ENCODE assay signal across 8 cellular contexts in genomic region chr2:119544075-119545031, GRCh38. TPM values are rescaled to one million over a fixed set of nuclear protein-coding genes. Genes with fewer than 3 reads are reported as not detected.
DNase-seq lines count a peak whose midpoint lies in the region; ATAC-seq, FAIRE-seq and TF ChIP-seq lines count a peak whose summit lies in the region.

Gene CFAP221, plus strand, starts transcription at chr2:119544449. Its CDS starts 1,683 bp downstream, at chr2:119546132.

- DNase-seq in AG08395 (ENCODE audit: low spot score) (peak; percentile 79), NOMO-1 treated with dmso at 0.1 percent for 144 hours (lab: John Stamatoyannopoulos, UW; ENCODE audit: unreplicated experiment) (peak; percentile 51), adrenal gland (peak; percentile 62 to 87 (median 76)), heart right ventricle (peak; percentile 67 to 74), pancreas (peak; percentile 74 to 89 (median 83)), urothelium cell line (ENCODE audit: low spot score) (peak; percentile 97)

- intact Hi-C loops in adrenal gland (cut with DNase I) (no loop called here), heart right ventricle (cut with DNase I) (no loop called here), pancreas (cut with DNase I) (no loop called here)

- H3K36me3 ChIP-seq in adrenal gland (replicated peaks in 1 of 2) (no peaks in the 10 kb centered on the region), heart right ventricle (no peaks in the 10 kb centered on the region), pancreas (no peaks in the 10 kb centered on the region)

- TF ChIP-seq CTCF in adrenal gland (IDR thresholded peaks at IDR 0.05): no peak
- TF ChIP-seq CTCF in heart right ventricle (IDR thresholded peaks at IDR 0.05): no peak
- TF ChIP-seq CTCF in pancreas (IDR thresholded peaks at IDR 0.05): no peak

- WGBS in adrenal gland, 4 donors: 0 to 4% (median 3%) methylated on average over 28 to 91 of the region's 91 CpGs
- 3% methylated on average over 90 to 91 of the region's 91 CpGs for WGBS in heart right ventricle, 2 donors
- 5 to 7% methylated on average over 88 to 91 of the region's 91 CpGs for WGBS in pancreas, 2 donors

- ATAC-seq in GM19023 (IDR thresholded peaks at IDR 0.05; ENCODE audit: unreplicated experiment): peak; percentile 81
- ATAC-seq in HG03469 (IDR thresholded peaks at IDR 0.05; ENCODE audit: unreplicated experiment): peak; percentile 46
- ATAC-seq in heart right ventricle: peak; percentile 93 to 97 (median 95)
- peak; percentile 83 to 93 (median 88) for ATAC-seq in pancreas

- peak within 1 kb of the TSS in 3 of 4 donors; percentile 20 to 65 (median 44) for H3K4me3 ChIP-seq in adrenal gland
- peak within 1 kb of the TSS; percentile 47 to 72 (median 65) for H3K4me3 ChIP-seq in heart right ventricle
- H3K4me3 ChIP-seq in pancreas: peak within 1 kb of the TSS; percentile 38 to 71 (median 52)

- FAIRE-seq in pancreas (lab: Jason Lieb, UNC) (no peak), urothelium cell line (lab: Jason Lieb, UNC) (peak; percentile 5)

- peak within 1 kb of the TSS in 3 of 5 donors; percentile 34 to 72 (median 71) for H3K27ac ChIP-seq in adrenal gland
- H3K27ac ChIP-seq in heart right ventricle: peak within 1 kb of the TSS in 5 of 10 donors; percentile 23 to 64 (median 39)
- H3K27ac ChIP-seq in pancreas: peak within 1 kb of the TSS; percentile 81 to 93 (median 91)

- H3K4me1 ChIP-seq in adrenal gland (replicated peaks in 1 of 2) (peaks cover 2 to 17% of the 10 kb centered on the region in 2 donors), heart right ventricle (peaks cover 0 to 14% (median 7%) of the 10 kb centered on the region in 9 donors), pancreas (peaks cover 2 to 23% (median 21%) of the 10 kb centered on the region in 3 donors)

- TF ChIP-seq POLR2A in adrenal gland (IDR thresholded peaks at IDR 0.05): no peak

- no peaks in the 10 kb centered on the region for H3K27me3 ChIP-seq in adrenal gland
- peaks cover 0 to 59% (median 13%) of the 10 kb centered on the region in 7 donors for H3K27me3 ChIP-seq in heart right ventricle
- H3K27me3 ChIP-seq in pancreas: no peaks in the 10 kb centered on the region

- H3K9me3 ChIP-seq in adrenal gland (replicated peaks in 1 of 3) (no peaks in the 10 kb centered on the region), heart right ventricle (no peaks in the 10 kb centered on the region), pancreas (no peaks in the 10 kb centered on the region)

RNA-seq across cellular contexts. Expression of gene CFAP221, which starts in this region (rescaled TPM):
- total RNA-seq in adrenal gland: 10 to 100 TPM in 1 of 8 donors, 1 to 10 TPM in 7; 1.1 to 10.1 (median 3.4) TPM
- 1 to 10 TPM; 4.3 to 4.8 (median 4.8) TPM for polyA plus RNA-seq in adrenal gland
- total RNA-seq in heart right ventricle: 1 to 10 TPM in 7 of 10 donors, under 1 TPM in 3; 0.47 to 2.5 (median 1.5) TPM
- under 1 TPM in 1 of 2 donors, not detected in 1; 0.14 TPM for polyA plus RNA-seq in heart right ventricle
- total RNA-seq in pancreas: 10 to 100 TPM; 10.1 to 24.3 (median 14.1) TPM
- polyA plus RNA-seq in pancreas: 10 to 100 TPM; 13.6 to 25.3 TPM

Comparison
In these comparisons a context has a peak if more than half of its experiments do, and no peak if none do; other contexts are left out.
1. RNA of gene CFAP221 (polyA plus RNA-seq): 13.6 to 25.3 TPM in pancreas and 4.3 to 4.8 TPM in adrenal gland; 0.14 TPM in heart right ventricle; every median in the first group is over 4 times any median in the second.
2. Peak in every context shown above with its lines, with median percentiles within 50 percentile points of each other: DNase-seq, ATAC-seq and H3K4me3 ChIP-seq.